8 cellular contexts compared by ENCODE assay signal in the genomic region with DNA sequence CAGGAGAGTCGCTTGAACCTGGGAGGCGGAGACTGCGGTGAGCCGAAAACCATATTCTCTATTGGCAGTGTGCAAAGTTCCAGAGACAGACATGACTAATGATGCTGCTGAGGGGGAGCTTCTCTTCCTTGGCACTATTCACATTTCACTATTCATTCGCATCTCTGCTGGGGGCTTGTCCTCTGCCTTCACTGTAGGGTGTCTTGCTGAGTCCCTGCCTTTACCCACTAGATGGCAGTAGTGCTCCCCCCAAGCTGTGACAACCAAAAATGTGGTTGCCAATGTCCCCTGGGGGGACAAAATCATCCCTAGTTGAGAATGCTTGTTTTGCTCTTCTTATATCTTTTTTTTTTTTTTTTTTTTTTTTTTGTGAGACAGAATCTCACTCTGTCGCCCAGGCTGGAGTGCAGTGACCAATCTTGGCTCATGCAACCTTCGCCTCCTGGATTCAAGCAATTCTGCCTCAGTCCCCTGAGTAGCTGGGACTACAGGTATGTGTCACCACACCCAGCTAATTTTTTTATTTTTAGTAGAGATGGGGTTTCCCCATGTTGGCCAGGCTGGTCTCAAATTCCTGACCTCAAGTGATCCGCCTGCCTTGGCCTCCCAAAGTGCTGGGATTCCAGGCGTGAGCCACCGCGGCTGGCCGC. TPM values are rescaled to one million over a fixed set of nuclear protein-coding genes. Genes with fewer than 3 reads are reported as not detected.
DNase-seq lines count a peak whose midpoint lies in the region; ATAC-seq and TF ChIP-seq lines count a peak whose summit lies in the region.
"Not testable (repeated sequence)": the region's sequence is repeated elsewhere in the genome, so short reads cannot be mapped to it uniquely, and the experiment has no call there.

No MANE protein-coding gene starts in this region.

- peak; percentile 82 for ATAC-seq in GM23338
- ATAC-seq in activated T-cell treated with anti-CD3 and anti-CD28 coated beads, Interleukin-2, amount 50 U/mL, for 72 hours (replicated peaks in 1 of 2): peak; percentile 76 to 78
- ATAC-seq in naive thymus-derived CD4-positive, alpha-beta T cell: peak; percentile 94

- not testable (repeated sequence) for H4K20me1 ChIP-seq in GM23338 (replicated peaks; ENCODE audit: insufficient read depth)

- H3K9me3 Mint-ChIP-seq in GM23338; activated T-cell treated with anti-CD3 and anti-CD28 coated beads, Interleukin-2, amount 50 U/mL, for 72 hours; naive thymus-derived CD4-positive, alpha-beta T cell: not testable (repeated sequence)

- not testable (repeated sequence) for H3K27me3 Mint-ChIP-seq in GM23338 (ENCODE audit: insufficient read depth, low read depth, poor library complexity); activated T-cell treated with anti-CD3 and anti-CD28 coated beads, Interleukin-2, amount 50 U/mL, for 72 hours (ENCODE audit: low read depth); naive thymus-derived CD4-positive, alpha-beta T cell

- peak; percentile 88 for DNase-seq in DMS 273 (lab: John Stamatoyannopoulos, UW; ENCODE audit: unreplicated experiment)
- peak; percentile 84 for DNase-seq in GM23338 (ENCODE audit: low spot score)
- DNase-seq in NAMALWA (ENCODE audit: low spot score): peak; percentile 96
- peak; percentile 69 to 75 for DNase-seq in SHP77 (lab: John Stamatoyannopoulos, UW)
- peak; percentile 61 to 67 for DNase-seq in activated T-cell treated with anti-CD3 and anti-CD28 coated beads, Interleukin-2, amount 50 U/mL, for 72 hours
- peak; percentile 78 for DNase-seq in fibroblast of gingiva (ENCODE audit: low read depth)
- DNase-seq in naive thymus-derived CD4-positive, alpha-beta T cell: peak; percentile 21 to 77 (median 70)
- DNase-seq in stimulated activated CD8-positive, alpha-beta memory T cell treated with anti-CD3 and anti-CD28 coated beads, Interleukin-7, amount 100 ng/mL, for 4 hours (ENCODE audit: low read depth in 2 of 2): peak; percentile 25 to 59

- H3K27me3 ChIP-seq in GM23338 (ENCODE audit: insufficient read depth); naive thymus-derived CD4-positive, alpha-beta T cell (ENCODE audit: control insufficient read depth in 2 of 2, insufficient read depth in 2 of 2, low read length in 2 of 2): not testable (repeated sequence)

- POLR2A ChIA-PET in naive thymus-derived CD4-positive, alpha-beta T cell (lab: Charles Lee): interaction anchor here (0.8 kb wide), 1 partner anchor 128 kb away, joined by 3 read pairs; no protein-coding TSS in a partner anchor

- H2AFZ ChIP-seq in GM23338: not testable (repeated sequence)

- H3K36me3 Mint-ChIP-seq in GM23338 (ENCODE audit: low read depth); activated T-cell treated with anti-CD3 and anti-CD28 coated beads, Interleukin-2, amount 50 U/mL, for 72 hours (ENCODE audit: insufficient read depth in 2 of 2): not testable (repeated sequence)
- peaks cover 0 to 12% (median 8%) of the 10 kb centered on the region in 5 donors for H3K36me3 Mint-ChIP-seq in naive thymus-derived CD4-positive, alpha-beta T cell

- not testable (repeated sequence) for H3K4me1 ChIP-seq in GM23338 (ENCODE audit: insufficient read depth); naive thymus-derived CD4-positive, alpha-beta T cell (ENCODE audit: control insufficient read depth in 2 of 2, insufficient read depth in 2 of 2, low read length in 2 of 2)

- intact Hi-C loops in naive thymus-derived CD4-positive, alpha-beta T cell (cut with micrococcal nuclease): loop anchor here (1.0 to 10.0 kb wide), 6 partner anchors 30 to 339 kb away; no protein-coding TSS in a partner anchor

- not testable (repeated sequence) for H3K4me2 ChIP-seq in GM23338

- H3K79me2 ChIP-seq in GM23338 (replicated peaks; ENCODE audit: insufficient read depth): not testable (repeated sequence)

- CTCF ChIA-PET in naive thymus-derived CD4-positive, alpha-beta T cell (lab: Charles Lee): interaction anchor here (0.7 to 2.3 kb wide), 9 partner anchors 9 to 314 kb away, joined by 3 to 9 read pairs (median 4); no protein-coding TSS in a partner anchor

- not testable (repeated sequence) for H3K4me1 Mint-ChIP-seq in GM23338
- H3K4me1 Mint-ChIP-seq in activated T-cell treated with anti-CD3 and anti-CD28 coated beads, Interleukin-2, amount 50 U/mL, for 72 hours (ENCODE audit: low read depth): peaks cover 15% of the 10 kb centered on the region
- peaks cover 5 to 22% (median 13%) of the 10 kb centered on the region in 7 donors for H3K4me1 Mint-ChIP-seq in naive thymus-derived CD4-positive, alpha-beta T cell

- H3K27ac Mint-ChIP-seq in GM23338; activated T-cell treated with anti-CD3 and anti-CD28 coated beads, Interleukin-2, amount 50 U/mL, for 72 hours: not testable (repeated sequence)
- peak overlapping the region in 1 of 9 donors; percentile 42 for H3K27ac Mint-ChIP-seq in naive thymus-derived CD4-positive, alpha-beta T cell

- H3K4me3 ChIP-seq in GM23338; naive thymus-derived CD4-positive, alpha-beta T cell (ENCODE audit: low read length): not testable (repeated sequence)

- not testable (repeated sequence) for H3K4me3 Mint-ChIP-seq in GM23338; activated T-cell treated with anti-CD3 and anti-CD28 coated beads, Interleukin-2, amount 50 U/mL, for 72 hours
- peak overlapping the region in 2 of 10 donors; percentile 26 to 33 for H3K4me3 Mint-ChIP-seq in naive thymus-derived CD4-positive, alpha-beta T cell

- TF ChIP-seq CTCF in GM23338 (conservative IDR thresholded peaks at IDR 0.05; ENCODE audit: low read depth in 2 of 2): peak; percentile 95 to 96

- H3K36me3 ChIP-seq in GM23338 (ENCODE audit: insufficient read depth): not testable (repeated sequence)
- peaks cover 0 to 37% (median 6%) of the 10 kb centered on the region in 3 experiments for H3K36me3 ChIP-seq in naive thymus-derived CD4-positive, alpha-beta T cell (ENCODE audit: control insufficient read depth in 2 of 3, insufficient read depth in 3 of 3, low read length in 3 of 3)

- H3F3A ChIP-seq in GM23338 (replicated peaks; ENCODE audit: low read depth): not testable (repeated sequence)

- H3K27ac ChIP-seq in GM23338 (ENCODE audit: low read depth); naive thymus-derived CD4-positive, alpha-beta T cell (ENCODE audit: low read depth, low read length): not testable (repeated sequence)

- not testable (repeated sequence) for H3K9me2 ChIP-seq in GM23338 (ENCODE audit: insufficient read depth)

- H3K9me3 ChIP-seq in naive thymus-derived CD4-positive, alpha-beta T cell (ENCODE audit: control insufficient read depth in 2 of 3, low read length in 3 of 3): not testable (repeated sequence)

TF ChIP-seq in GM23338, 12 proteins besides CTCF, POLR2A, EP300 and RAD21:
- TF ChIP-seq CREB1 (CRISPR knock-in tag; IDR thresholded peaks at IDR 0.05; ENCODE audit: low read depth): 0 out of 2 replicates have a peak, but pooled peaks have one; percentile 5

RNA-seq across cellular contexts. Expression of a gene that starts 57.5 kb away (rescaled TPM):
- total RNA-seq in GM23338 (2014; rRNA removed; shearing (Covaris generic)): 6.9 and 17.5 TPM in 2 replicates
- polyA plus RNA-seq in GM23338 (2016; fragmentation: Nextera tagmentation; extraction: Ambion mirVana): 2.0 and 2.1 TPM in 2 replicates
- 10 to 100 TPM; 67.6 to 69.0 TPM for total RNA-seq in activated T-cell treated with anti-CD3 and anti-CD28 coated beads, Interleukin-2, amount 50 U/mL, for 72 hours
- total RNA-seq in naive thymus-derived CD4-positive, alpha-beta T cell: 10 to 100 TPM; 34.2 to 83.7 (median 49.3) TPM
- polyA plus RNA-seq in naive thymus-derived CD4-positive, alpha-beta T cell: under 1 TPM; 0.18 to 0.98 TPM

Comparison
In these comparisons a context has a peak if more than half of its experiments do, and no peak if none do; other contexts are left out.
1. DNase-seq: peak in every context shown above with its lines; median percentile 96 in NAMALWA; 88 in DMS 273; 84 in GM23338; 78 in fibroblast of gingiva; 72 in SHP77; 70 in naive thymus-derived CD4-positive, alpha-beta T cell; 64 in activated T-cell treated with anti-CD3 and anti-CD28 coated beads, Interleukin-2, amount 50 U/mL, for 72 hours; 42 in stimulated activated CD8-positive, alpha-beta memory T cell treated with anti-CD3 and anti-CD28 coated beads, Interleukin-7, amount 100 ng/mL, for 4 hours.